ENCODE assay signal across 2 cellular contexts in genomic region chr1:172642970-172643369, GRCh38.
TF ChIP-seq lines count a peak whose summit lies in the region.

No MANE protein-coding gene starts in this region.

TF ChIP-seq in K562, 482 proteins besides CTCF, POLR2A, EP300 and RAD21:
- peak; percentile 94 for TF ChIP-seq ZNF24 (IDR thresholded peaks at IDR 0.05)
- TF ChIP-seq MAX (CRISPR knock-in tag; IDR thresholded peaks at IDR 0.05) = peak; percentile 44; the same call in 1 of the 2 replicates
- TF ChIP-seq, protein P1, sequence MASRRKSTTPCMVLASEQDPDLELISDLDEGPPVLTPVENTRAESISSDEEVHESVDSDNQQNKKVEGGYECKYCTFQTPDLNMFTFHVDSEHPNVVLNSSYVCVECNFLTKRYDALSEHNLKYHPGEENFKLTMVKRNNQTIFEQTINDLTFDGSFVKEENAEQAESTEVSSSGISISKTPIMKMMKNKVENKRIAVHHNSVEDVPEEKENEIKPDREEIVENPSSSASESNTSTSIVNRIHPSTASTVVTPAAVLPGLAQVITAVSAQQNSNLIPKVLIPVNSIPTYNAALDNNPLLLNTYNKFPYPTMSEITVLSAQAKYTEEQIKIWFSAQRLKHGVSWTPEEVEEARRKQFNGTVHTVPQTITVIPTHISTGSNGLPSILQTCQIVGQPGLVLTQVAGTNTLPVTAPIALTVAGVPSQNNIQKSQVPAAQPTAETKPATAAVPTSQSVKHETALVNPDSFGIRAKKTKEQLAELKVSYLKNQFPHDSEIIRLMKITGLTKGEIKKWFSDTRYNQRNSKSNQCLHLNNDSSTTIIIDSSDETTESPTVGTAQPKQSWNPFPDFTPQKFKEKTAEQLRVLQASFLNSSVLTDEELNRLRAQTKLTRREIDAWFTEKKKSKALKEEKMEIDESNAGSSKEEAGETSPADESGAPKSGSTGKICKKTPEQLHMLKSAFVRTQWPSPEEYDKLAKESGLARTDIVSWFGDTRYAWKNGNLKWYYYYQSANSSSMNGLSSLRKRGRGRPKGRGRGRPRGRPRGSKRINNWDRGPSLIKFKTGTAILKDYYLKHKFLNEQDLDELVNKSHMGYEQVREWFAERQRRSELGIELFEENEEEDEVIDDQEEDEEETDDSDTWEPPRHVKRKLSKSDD (conservative IDR thresholded peaks at IDR 0.05; ENCODE audit: low read length) = no peak
- peak; percentile 71 for TF ChIP-seq NFIC (IDR thresholded peaks at IDR 0.05)
- no peak for TF ChIP-seq NRF1 (conservative IDR thresholded peaks at IDR 0.05 in 1 of 2, IDR thresholded peaks at IDR 0.05 in 1 of 2)

TF ChIP-seq in GM23338, 12 proteins besides CTCF, POLR2A, EP300 and RAD21:
- no peak for TF ChIP-seq EZH2 (IDR thresholded peaks at IDR 0.05; ENCODE audit: low read depth, unreplicated experiment)
- no peak for TF ChIP-seq POLR2AphosphoS5 (IDR thresholded peaks at IDR 0.05; ENCODE audit: low read depth)
- TF ChIP-seq ZNF331 (CRISPR knock-in tag; IDR thresholded peaks at IDR 0.05; ENCODE audit: low read depth) = no peak
